Comparison of ENCODE assay signal across 8 cellular contexts in the genomic region with DNA sequence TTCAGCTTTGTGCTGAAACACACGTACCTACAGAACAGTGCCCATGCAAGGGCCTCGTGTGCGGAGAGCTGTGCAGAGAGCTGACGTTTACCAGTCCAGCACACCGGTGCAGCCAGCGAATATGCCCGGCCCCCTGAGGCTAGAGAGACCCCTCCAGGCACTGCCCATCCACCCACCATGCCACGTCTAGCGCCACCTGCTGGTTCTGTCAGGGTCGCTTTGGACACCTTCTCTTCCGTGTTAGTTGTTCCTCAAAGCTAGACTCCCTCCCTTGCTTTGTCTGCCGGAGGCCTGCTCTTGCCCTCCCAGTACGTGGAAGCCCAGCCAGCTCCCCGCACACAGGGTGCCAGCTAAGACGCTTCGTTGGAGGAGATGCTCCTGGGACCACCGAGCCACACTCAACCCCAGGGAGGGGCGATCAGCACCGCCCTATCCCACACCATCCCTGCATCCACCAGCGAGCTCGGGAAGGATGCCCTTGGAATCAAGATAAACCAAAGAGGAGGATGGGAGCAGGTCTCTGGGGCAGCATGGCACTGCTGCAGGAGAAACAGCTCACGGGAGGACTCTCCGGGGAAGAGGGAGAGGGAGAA. TPM values are rescaled to one million over a fixed set of nuclear protein-coding genes. Genes with fewer than 3 reads are reported as not detected.
DNase-seq lines count a peak whose midpoint lies in the region; ATAC-seq and TF ChIP-seq lines count a peak whose summit lies in the region.

No MANE protein-coding gene starts in this region.

- CTCF ChIA-PET in activated CD8-positive, alpha-beta memory T cell treated with anti-CD3 and anti-CD28 coated beads, Interleukin-2, amount 10 ng/mL, durations not matched to agents 7 days and 5 days (lab: Charles Lee), result interaction anchor here (0.6 to 2.5 kb wide), 11 partner anchors 9 to 166 kb away, joined by 3 to 9 read pairs (median 5); partner anchors contain the start of gene CPT1A

- no peaks in the 10 kb centered on the region for H3K27me3 Mint-ChIP-seq in CD4-positive, CD25-positive, alpha-beta regulatory T cell
- H3K27me3 Mint-ChIP-seq in activated CD8-positive, alpha-beta memory T cell treated with anti-CD3 and anti-CD28 coated beads, Interleukin-2, amount 10 ng/mL, durations not matched to agents 7 days and 5 days, result no peaks in the 10 kb centered on the region

- no peak overlapping the region for H3K27ac ChIP-seq in CD4-positive, CD25-positive, alpha-beta regulatory T cell (ENCODE audit: insufficient read depth, low read length, poor library complexity, severe bottlenecking)
- no peak overlapping the region for H3K27ac ChIP-seq in spleen

- TF ChIP-seq POLR2A in spleen (IDR thresholded peaks at IDR 0.05), result no peak
- TF ChIP-seq POLR2A in GM18505 (IDR thresholded peaks at IDR 0.05; ENCODE audit: borderline replicate concordance, extremely low read depth, insufficient read depth, insufficient read length), result no peak

- TF ChIP-seq RAD21 in Ishikawa (IDR thresholded peaks at IDR 0.05; ENCODE audit: low read depth), result peak; percentile 48

- no peaks in the 10 kb centered on the region for H3K4me1 ChIP-seq in CD4-positive, CD25-positive, alpha-beta regulatory T cell (ENCODE audit: control insufficient read depth, insufficient read depth, low read length, poor library complexity, severe bottlenecking)
- H3K4me1 ChIP-seq in spleen, result no peaks in the 10 kb centered on the region

- H3K9me3 ChIP-seq in CD4-positive, CD25-positive, alpha-beta regulatory T cell (ENCODE audit: control insufficient read depth in 2 of 2, low read length in 2 of 2), result no peaks in the 10 kb centered on the region
- no peaks in the 10 kb centered on the region for H3K9me3 ChIP-seq in spleen

- peak; percentile 9 to 27 (median 17) for DNase-seq in CD4-positive, CD25-positive, alpha-beta regulatory T cell
- peak; percentile 58 for DNase-seq in activated CD8-positive, alpha-beta memory T cell treated with anti-CD3 and anti-CD28 coated beads, Interleukin-2, amount 10 ng/mL, durations not matched to agents 7 days and 5 days
- DNase-seq in fibroblast of the aortic adventitia (ENCODE audit: low read depth), result peak; percentile 15
- DNase-seq in spleen, result peak; percentile 79
- DNase-seq in COR-L47 (lab: John Stamatoyannopoulos, UW), result no peak

- H3K27ac Mint-ChIP-seq in CD4-positive, CD25-positive, alpha-beta regulatory T cell, result no peak overlapping the region
- no peak overlapping the region for H3K27ac Mint-ChIP-seq in activated CD8-positive, alpha-beta memory T cell treated with anti-CD3 and anti-CD28 coated beads, Interleukin-2, amount 10 ng/mL, durations not matched to agents 7 days and 5 days

- H3K9me3 Mint-ChIP-seq in CD4-positive, CD25-positive, alpha-beta regulatory T cell, result no peaks in the 10 kb centered on the region
- no peaks in the 10 kb centered on the region for H3K9me3 Mint-ChIP-seq in activated CD8-positive, alpha-beta memory T cell treated with anti-CD3 and anti-CD28 coated beads, Interleukin-2, amount 10 ng/mL, durations not matched to agents 7 days and 5 days (ENCODE audit: low read depth)

- intact Hi-C loops in spleen (cut with DNase I; ENCODE audit: low total_unique reads), result no loop called here

- H3K36me3 Mint-ChIP-seq in CD4-positive, CD25-positive, alpha-beta regulatory T cell, result peaks cover 20% of the 10 kb centered on the region
- H3K36me3 Mint-ChIP-seq in activated CD8-positive, alpha-beta memory T cell treated with anti-CD3 and anti-CD28 coated beads, Interleukin-2, amount 10 ng/mL, durations not matched to agents 7 days and 5 days, result peaks cover 14% of the 10 kb centered on the region

- TF ChIP-seq CTCF in fibroblast of the aortic adventitia (IDR thresholded peaks at IDR 0.05; ENCODE audit: insufficient read depth, low read length) (peak; percentile 69), spleen (IDR thresholded peaks at IDR 0.05 in 8 of 11, conservative IDR thresholded peaks at IDR 0.05 in 3 of 11) (peak in 9 of 11 experiments; percentile 18 to 68 (median 47))

- no peak for TF ChIP-seq EP300 in Ishikawa (IDR thresholded peaks at IDR 0.05; ENCODE audit: borderline replicate concordance)

- H3K4me1 Mint-ChIP-seq in CD4-positive, CD25-positive, alpha-beta regulatory T cell, result no peaks in the 10 kb centered on the region
- H3K4me1 Mint-ChIP-seq in activated CD8-positive, alpha-beta memory T cell treated with anti-CD3 and anti-CD28 coated beads, Interleukin-2, amount 10 ng/mL, durations not matched to agents 7 days and 5 days, result no peaks in the 10 kb centered on the region

- H3K4me3 Mint-ChIP-seq in CD4-positive, CD25-positive, alpha-beta regulatory T cell, result no peak overlapping the region
- no peak overlapping the region for H3K4me3 Mint-ChIP-seq in activated CD8-positive, alpha-beta memory T cell treated with anti-CD3 and anti-CD28 coated beads, Interleukin-2, amount 10 ng/mL, durations not matched to agents 7 days and 5 days

- H3K4me3 ChIP-seq in CD4-positive, CD25-positive, alpha-beta regulatory T cell (ENCODE audit: low read depth, low read length), result no peak overlapping the region
- no peak overlapping the region for H3K4me3 ChIP-seq in fibroblast of the aortic adventitia (ENCODE audit: low read depth, low read length)
- H3K4me3 ChIP-seq in spleen, result no peak overlapping the region

- no peaks in the 10 kb centered on the region for H3K27me3 ChIP-seq in CD4-positive, CD25-positive, alpha-beta regulatory T cell (ENCODE audit: control insufficient read depth, insufficient read depth, low read length)
- no peaks in the 10 kb centered on the region for H3K27me3 ChIP-seq in spleen (replicated peaks in 1 of 7)

- H3K36me3 ChIP-seq in CD4-positive, CD25-positive, alpha-beta regulatory T cell (ENCODE audit: control insufficient read depth, insufficient read depth, low read length), result peaks cover 18% of the 10 kb centered on the region
- H3K36me3 ChIP-seq in spleen, result peaks cover 0 to 100% (median 91%) of the 10 kb centered on the region in 6 donors

- 72 to 81% (median 78%) methylated on average over 22 to 23 of the region's 23 CpGs for WGBS in spleen, 5 donors

- no peak for ATAC-seq in CD4-positive, CD25-positive, alpha-beta regulatory T cell (ENCODE audit: low read depth in 2 of 2)
- peak; percentile 30 for ATAC-seq in activated CD8-positive, alpha-beta memory T cell treated with anti-CD3 and anti-CD28 coated beads, Interleukin-2, amount 10 ng/mL, durations not matched to agents 7 days and 5 days
- ATAC-seq in GM18505 (IDR thresholded peaks at IDR 0.05; ENCODE audit: unreplicated experiment) (no peak), HG02884 (IDR thresholded peaks at IDR 0.05; ENCODE audit: unreplicated experiment) (no peak)

TF ChIP-seq in Ishikawa, 13 proteins besides CTCF, POLR2A, EP300 and RAD21 (continues in another document):
- TF ChIP-seq CEBPB (IDR thresholded peaks at IDR 0.05) (no peak), CREB1 (IDR thresholded peaks at IDR 0.05; ENCODE audit: low read depth) (no peak), MAX (IDR thresholded peaks at IDR 0.05) (no peak), REST (IDR thresholded peaks at IDR 0.05; ENCODE audit: low read depth) (no peak), YY1 (IDR thresholded peaks at IDR 0.05; ENCODE audit: low read depth) (no peak), NFIC (IDR thresholded peaks at IDR 0.05) (no peak), TEAD4 (IDR thresholded peaks at IDR 0.05) (no peak), ZBTB7A (IDR thresholded peaks at IDR 0.05; ENCODE audit: low read depth) (no peak), EGR1 (IDR thresholded peaks at IDR 0.05) (no peak), FOXM1 (IDR thresholded peaks at IDR 0.05; ENCODE audit: borderline replicate concordance, low read depth) (no peak)

RNA-seq across cellular contexts. Expression of gene CPT1A, which starts 43.4 kb away (rescaled TPM):
- 16.7 TPM for total RNA-seq in CD4-positive, CD25-positive, alpha-beta regulatory T cell
- polyA plus RNA-seq in CD4-positive, CD25-positive, alpha-beta regulatory T cell, result 1 to 10 TPM in 3 of 4 donors, under 1 TPM in 1; 0.32 to 4.5 (median 3.1) TPM
- 10 to 100 TPM; 36.4 to 46.1 TPM for total RNA-seq in activated CD8-positive, alpha-beta memory T cell treated with anti-CD3 and anti-CD28 coated beads, Interleukin-2, amount 10 ng/mL, durations not matched to agents 7 days and 5 days
- total RNA-seq in fibroblast of the aortic adventitia (ENCODE audit: low replicate concordance) (16.6 and 45.6 TPM in 2 replicates), spleen (100 to 1,000 TPM in 1 of 7 donors, 10 to 100 TPM in 6; 43.3 to 118 (median 73.1) TPM)
- polyA plus RNA-seq in spleen, result 10 to 100 TPM in 2 of 3 donors, 1 to 10 TPM in 1; 6.7 to 18.0 (median 11.0) TPM

RNA-seq across cellular contexts. Expression of gene TESMIN, which starts 47.0 kb away (rescaled TPM):
- total RNA-seq in CD4-positive, CD25-positive, alpha-beta regulatory T cell, result 6.4 TPM
- polyA plus RNA-seq in CD4-positive, CD25-positive, alpha-beta regulatory T cell, result 1 to 10 TPM; 3.0 to 8.0 (median 5.0) TPM
- total RNA-seq in activated CD8-positive, alpha-beta memory T cell treated with anti-CD3 and anti-CD28 coated beads, Interleukin-2, amount 10 ng/mL, durations not matched to agents 7 days and 5 days, result 10 to 100 TPM in 1 of 2 experiments, 1 to 10 TPM in 1; 3.3 to 11.8 TPM
- total RNA-seq in fibroblast of the aortic adventitia (ENCODE audit: low replicate concordance), result 1.2 TPM in 1 of 2 replicates, not detected in the other
- total RNA-seq in spleen, result 1 to 10 TPM; 3.6 to 8.4 (median 4.7) TPM
- polyA plus RNA-seq in spleen, result 1 to 10 TPM in 2 of 3 donors, under 1 TPM in 1; 0.70 to 1.3 (median 1.2) TPM
